25 cellular contexts compared by ENCODE assay signal in the genomic region with DNA sequence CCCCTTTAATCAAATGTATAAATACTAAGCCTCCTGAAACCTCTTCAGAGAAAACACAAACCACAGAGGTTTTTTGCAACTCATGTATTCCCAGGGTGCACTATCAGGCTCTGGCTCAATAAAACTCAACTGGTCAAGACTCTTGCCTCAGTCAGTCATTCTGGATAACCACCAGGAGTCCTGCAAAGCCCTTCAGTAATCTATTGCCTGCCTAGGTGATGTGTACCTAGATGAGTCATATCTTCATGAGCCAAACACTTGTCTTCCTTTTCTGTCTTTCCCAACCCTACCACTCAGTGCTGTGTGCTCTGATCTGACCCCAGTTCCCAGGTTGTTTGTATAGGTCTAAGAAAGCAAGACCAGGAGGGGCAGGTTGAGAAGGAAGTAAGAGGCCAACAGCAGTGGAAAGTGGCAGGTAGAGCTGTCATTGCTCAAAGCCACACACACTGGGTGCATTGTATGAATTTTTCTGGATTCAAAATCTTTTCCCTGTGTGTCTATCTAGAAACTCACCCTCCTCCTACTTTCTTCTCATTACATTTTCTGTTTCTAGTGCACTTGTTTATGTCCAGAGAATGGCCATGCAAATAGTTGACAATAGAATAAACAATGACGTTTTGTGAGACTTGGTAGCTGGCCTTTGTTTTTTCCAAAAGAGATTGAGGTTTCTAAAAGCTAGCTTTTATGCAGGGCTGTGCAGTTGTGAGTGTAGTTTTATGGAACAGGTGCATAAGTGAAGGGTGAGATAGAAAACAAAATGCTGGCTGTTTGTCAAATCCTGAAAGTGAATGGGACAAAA. TPM values are rescaled to one million over a fixed set of nuclear protein-coding genes. Genes with fewer than 3 reads are reported as not detected.
DNase-seq lines count a peak whose midpoint lies in the region; ATAC-seq and TF ChIP-seq lines count a peak whose summit lies in the region.
"Had no signal": no experiment of that assay in that cellular context is flagged by ENCODE, and none has a peak within 500 bp of the region (broad histone marks: within the 10 kb centered on the region; RNA-seq: fewer than 3 reads in every experiment).

No MANE protein-coding gene starts in this region.

- H3K4me1 ChIP-seq in uterus: no peaks in the 10 kb centered on the region
- H3K4me1 ChIP-seq: body of pancreas, psoas muscle, SJCRH30, thyroid gland had no signal

- H3K36me3 ChIP-seq in uterus (no peaks in the 10 kb centered on the region), brain microvascular endothelial cell (replicated peaks) (no peaks in the 10 kb centered on the region)
- H3K36me3 ChIP-seq: SJCRH30, thyroid gland had no signal

- H3K27ac Mint-ChIP-seq in stimulated activated memory B cell treated with anti-CD40 and anti-IgM and Interleukin-4, amounts not matched to agents 10 μg/mL and 1 μg/mL and 100 μg/mL, for 72 hours: no peak overlapping the region
- H3K27ac Mint-ChIP-seq: activated naive CD8-positive, alpha-beta T cell; dendritic cell treated with granulocyte-macrophage colony-stimulating factor and Interleukin-4, amounts not matched to agents 40 ng/mL and 50 ng/mL, for 4 days; memory B cell; nephron; T-helper 2 cell treated with Interferon-gamma antibody and Interleukin-4, amounts not matched to agents 5 μg/mL and 100 μg/mL, for 36 hours had no signal

- no peaks in the 10 kb centered on the region for H3K9me3 ChIP-seq in uterus
- H3K9me3 ChIP-seq: body of pancreas, psoas muscle, SJCRH30, thyroid gland had no signal

- in situ Hi-C loops in brain microvascular endothelial cell (cut with HindIII; ENCODE audit: low pct_ligation_motif_present, low sequenced_read_pairs): no loop called here

- TF ChIP-seq CTCF in uterus (IDR thresholded peaks at IDR 0.05) (no peak), brain microvascular endothelial cell (IDR thresholded peaks at IDR 0.05; ENCODE audit: low read depth, low read length, missing control alignments) (no peak)

- intact Hi-C loops in uterus (cut with DNase I; ENCODE audit: low total_unique reads): no loop called here

- H3K27me3 ChIP-seq in uterus (no peaks in the 10 kb centered on the region), brain microvascular endothelial cell (replicated peaks) (no peaks in the 10 kb centered on the region)
- H3K27me3 ChIP-seq: body of pancreas, MG63, SJCRH30, thyroid gland had no signal

- H3K27ac ChIP-seq in angular gyrus (ENCODE audit: low read depth, low read length): peak overlapping the region; percentile 95
- H3K27ac ChIP-seq in uterus: no peak overlapping the region
- H3K27ac ChIP-seq in brain microvascular endothelial cell: no peak overlapping the region
- H3K27ac ChIP-seq: body of pancreas, C4-2B, psoas muscle, SJCRH30, thyroid gland had no signal

- TF ChIP-seq POLR2A in uterus (IDR thresholded peaks at IDR 0.05): no peak

- H3K27me3 Mint-ChIP-seq in stimulated activated memory B cell treated with anti-CD40 and anti-IgM and Interleukin-4, amounts not matched to agents 10 μg/mL and 1 μg/mL and 100 μg/mL, for 72 hours: peaks cover 20% of the 10 kb centered on the region

- no peaks in the 10 kb centered on the region for H3K36me3 Mint-ChIP-seq in stimulated activated memory B cell treated with anti-CD40 and anti-IgM and Interleukin-4, amounts not matched to agents 10 μg/mL and 1 μg/mL and 100 μg/mL, for 72 hours
- H3K36me3 Mint-ChIP-seq: activated naive CD8-positive, alpha-beta T cell; memory B cell had no signal

- no peak overlapping the region for H3K4me3 Mint-ChIP-seq in stimulated activated memory B cell treated with anti-CD40 and anti-IgM and Interleukin-4, amounts not matched to agents 10 μg/mL and 1 μg/mL and 100 μg/mL, for 72 hours
- H3K4me3 Mint-ChIP-seq: activated naive CD8-positive, alpha-beta T cell; dendritic cell treated with granulocyte-macrophage colony-stimulating factor and Interleukin-4, amounts not matched to agents 40 ng/mL and 50 ng/mL, for 4 days; memory B cell; nephron; T-helper 2 cell treated with Interferon-gamma antibody and Interleukin-4, amounts not matched to agents 5 μg/mL and 100 μg/mL, for 36 hours had no signal

- ATAC-seq in stimulated activated memory B cell treated with anti-CD40 and anti-IgM and Interleukin-4, amounts not matched to agents 10 μg/mL and 1 μg/mL and 100 μg/mL, for 72 hours: no peak
- no peak for ATAC-seq in HG03520 (IDR thresholded peaks at IDR 0.05; ENCODE audit: unreplicated experiment)
- ATAC-seq: body of pancreas, esophagus mucosa, psoas muscle had no signal

- DNase-seq in A172 (ENCODE audit: low spot score) (peak; percentile 64), HT-29 (ENCODE audit: low spot score) (peak; percentile 75), kidney glomerular epithelial cell (lab: John Stamatoyannopoulos, UW) (peak; percentile 29), uterus (no peak), brain microvascular endothelial cell (no peak)
- DNase-seq: activated CD4-positive, CD25-positive, alpha-beta regulatory T cell treated with anti-CD3 and anti-CD28 coated beads, Interleukin-2, amount 50 U/mL, for 72 hours; body of pancreas; DMS79; MG63; NCI-H1694 treated with DMSO at 0.1 percent for 48 hours; NCI-H510A; psoas muscle; SJCRH30; thyroid gland had no signal

- H3K9me3 Mint-ChIP-seq in stimulated activated memory B cell treated with anti-CD40 and anti-IgM and Interleukin-4, amounts not matched to agents 10 μg/mL and 1 μg/mL and 100 μg/mL, for 72 hours: no peaks in the 10 kb centered on the region
- H3K9me3 Mint-ChIP-seq: dendritic cell treated with granulocyte-macrophage colony-stimulating factor and Interleukin-4, amounts not matched to agents 40 ng/mL and 50 ng/mL, for 4 days; memory B cell; T-helper 2 cell treated with Interferon-gamma antibody and Interleukin-4, amounts not matched to agents 5 μg/mL and 100 μg/mL, for 36 hours had no signal

- H3K4me3 ChIP-seq in uterus (no peak overlapping the region), brain microvascular endothelial cell (ENCODE audit: low read depth, low read length) (no peak overlapping the region)
- H3K4me3 ChIP-seq: body of pancreas, MG63, psoas muscle, SJCRH30, thyroid gland had no signal

- no peaks in the 10 kb centered on the region for H3K4me1 Mint-ChIP-seq in stimulated activated memory B cell treated with anti-CD40 and anti-IgM and Interleukin-4, amounts not matched to agents 10 μg/mL and 1 μg/mL and 100 μg/mL, for 72 hours
- H3K4me1 Mint-ChIP-seq: memory B cell, nephron had no signal

RNA-seq across cellular contexts. Expression of gene PSG1, which starts 48.1 kb away (rescaled TPM):
- 0.43 and 1.5 TPM in 2 replicates for total RNA-seq in A172 (2014; rRNA removed; shearing (Covaris generic))
- not detected in 2 replicates for total RNA-seq in HT-29 (2014; rRNA removed; shearing (Covaris generic))
- total RNA-seq in uterus: not detected
- total RNA-seq: activated CD8-positive, alpha-beta memory T cell treated with anti-CD3 and anti-CD28 coated beads for 36 hours; body of pancreas; esophagus mucosa; psoas muscle; SJCRH30 had no signal

Comparison
In these comparisons a context has a peak if more than half of its experiments do, and no peak if none do; other contexts are left out.
1. DNase-seq: peak in A172 (single experiment), HT-29 (single experiment) and kidney glomerular epithelial cell (single experiment); none in uterus (0 of 2) and brain microvascular endothelial cell (single experiment).